In the genomic region with DNA sequence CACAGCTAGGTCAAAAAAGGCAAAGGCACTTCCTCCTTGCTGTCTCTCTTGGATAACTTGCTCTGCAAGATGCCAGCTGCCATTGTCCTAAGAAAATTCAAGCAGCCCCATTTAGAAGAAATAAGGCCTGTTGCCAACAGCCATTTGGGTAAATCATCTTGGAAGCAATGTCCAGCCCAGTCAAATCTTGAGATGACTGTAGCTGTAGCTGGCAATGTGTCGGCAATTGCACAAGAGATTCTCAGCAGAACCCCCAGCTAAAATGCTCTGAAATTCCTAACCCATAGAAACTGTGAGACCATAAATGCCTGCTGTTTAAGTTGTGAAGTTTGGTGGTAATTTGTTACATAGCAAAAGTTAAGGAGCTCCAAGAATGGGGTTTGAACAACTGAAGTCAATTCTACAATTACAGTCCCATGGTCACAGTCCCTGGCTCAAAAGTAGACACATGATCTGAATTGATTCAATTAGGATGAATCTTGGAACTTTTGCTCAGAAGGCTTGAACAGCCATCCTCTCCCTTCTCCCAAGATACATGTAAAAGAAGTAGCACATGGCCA, we compare ENCODE assay signal across 24 cellular contexts.
DNase-seq lines count a peak whose midpoint lies in the region; ATAC-seq and TF ChIP-seq lines count a peak whose summit lies in the region.
"Had no signal": no experiment of that assay in that cellular context is flagged by ENCODE, and none has a peak within 500 bp of the region (broad histone marks: within the 10 kb centered on the region; RNA-seq: fewer than 3 reads in every experiment).

No MANE protein-coding gene starts in this region.

- no peak overlapping the region for H3K18ac ChIP-seq in trophoblast cell (ENCODE audit: low read length)

- no peak for TF ChIP-seq CTCF in AG10803 (conservative IDR thresholded peaks at IDR 0.05; ENCODE audit: low read length)
- TF ChIP-seq CTCF in fibroblast of mammary gland (conservative IDR thresholded peaks at IDR 0.05; ENCODE audit: control insufficient read depth, insufficient read depth, low read depth, low read length) = no peak

- no peak overlapping the region for H2BK5ac ChIP-seq in trophoblast cell (ENCODE audit: low read depth, low read length, poor library complexity)

- H3K36me3 ChIP-seq in MG63 (peaks cover 4% of the 10 kb centered on the region; the same call in 1 of the 2 replicates), trophoblast cell (ENCODE audit: control insufficient read depth in 1 of 2, insufficient read depth in 2 of 2, low read length in 2 of 2) (peaks cover 3 to 10% of the 10 kb centered on the region in 2 experiments)

- H3K27ac ChIP-seq in trophoblast cell (ENCODE audit: low read depth, low read length) = no peak overlapping the region
- H3K27ac ChIP-seq: HL-60, Peyer's patch, SJCRH30 had no signal

- DNase-seq in AG10803 (ENCODE audit: low read depth) = peak; percentile 77
- DNase-seq in MG63 = peak; percentile 41
- peak; percentile 37 for DNase-seq in fibroblast of mammary gland (ENCODE audit: low read depth)
- DNase-seq in trophoblast cell = no peak
- no peak for DNase-seq in activated T-helper 1 cell treated with anti-CD3 and anti-CD28 coated beads, Interleukin-12 subunit alpha, Interleukin-12 subunit beta, Interleukin-2, Interleukin-4 antibody, amounts not matched to agents 30 ng/mL and 10 ng/mL and 1 ng/mL, durations not matched to agents 14 hours and 24 hours and 36 hours (ENCODE audit: low spot score)
- DNase-seq: BE2C, DMS53, EL, GF-D8, GOT3, HCEC 1CT, KBM-7, NCI-H1092 treated with DMSO at 0.1 percent for 48 hours, NCI-H146, NCI-H2029, NCI-H2171, NCI-H526, Peyer's patch, SJCRH30 had no signal

- H3K27me3 ChIP-seq in MG63 (no peaks in the 10 kb centered on the region), trophoblast cell (ENCODE audit: insufficient read depth, low read length) (no peaks in the 10 kb centered on the region)
- H3K27me3 ChIP-seq: BE2C, Peyer's patch, SJCRH30 had no signal

- no peak overlapping the region for H3K4ac ChIP-seq in trophoblast cell (ENCODE audit: low read depth, low read length)

- H2BK12ac ChIP-seq in trophoblast cell (ENCODE audit: low read length) = peak overlapping the region; percentile 50

- H3K79me2 ChIP-seq in trophoblast cell (ENCODE audit: control insufficient read depth, insufficient read depth, low read length, poor library complexity) = no peaks in the 10 kb centered on the region

- H3K4me1 ChIP-seq in trophoblast cell (ENCODE audit: control insufficient read depth in 1 of 2, insufficient read depth in 2 of 2, low read length in 2 of 2) = peaks cover 6 to 10% of the 10 kb centered on the region in 2 experiments
- H3K4me1 ChIP-seq: BE2C, Peyer's patch, SJCRH30 had no signal

- H3K9me3 Mint-ChIP-seq in activated T-helper 1 cell treated with anti-CD3 and anti-CD28 coated beads, Interleukin-12 subunit alpha, Interleukin-12 subunit beta, Interleukin-2, Interleukin-4 antibody, amounts not matched to agents 30 ng/mL and 10 ng/mL and 1 ng/mL, durations not matched to agents 14 hours and 24 hours and 36 hours = no peaks in the 10 kb centered on the region

- no peaks in the 10 kb centered on the region for H3K27me3 Mint-ChIP-seq in activated T-helper 1 cell treated with anti-CD3 and anti-CD28 coated beads, Interleukin-12 subunit alpha, Interleukin-12 subunit beta, Interleukin-2, Interleukin-4 antibody, amounts not matched to agents 30 ng/mL and 10 ng/mL and 1 ng/mL, durations not matched to agents 14 hours and 24 hours and 36 hours (ENCODE audit: insufficient read depth)

- no peak overlapping the region for H3K14ac ChIP-seq in trophoblast cell (ENCODE audit: low read length)

- H3K4me2 ChIP-seq in trophoblast cell (ENCODE audit: low read length) = no peak overlapping the region

- no peak overlapping the region for H2BK120ac ChIP-seq in trophoblast cell (ENCODE audit: insufficient read depth, low read length, poor library complexity)

- H4K12ac ChIP-seq in trophoblast cell (ENCODE audit: low read depth, low read length) = no peak overlapping the region

- no peak for ATAC-seq in GM21619 (IDR thresholded peaks at IDR 0.05; ENCODE audit: unreplicated experiment)
- ATAC-seq in GM21717 (IDR thresholded peaks at IDR 0.05; ENCODE audit: unreplicated experiment) = no peak
- no peak for ATAC-seq in GM18909 (IDR thresholded peaks at IDR 0.05; ENCODE audit: poor library complexity, unreplicated experiment)
- ATAC-seq: HepG2 had no signal

- H4K8ac ChIP-seq in trophoblast cell (ENCODE audit: low read depth, low read length) = no peak overlapping the region

- H3K79me1 ChIP-seq in trophoblast cell (ENCODE audit: low read length) = peaks cover 3% of the 10 kb centered on the region

- intact Hi-C loops in activated T-helper 1 cell treated with anti-CD3 and anti-CD28 coated beads, Interleukin-12 subunit alpha, Interleukin-12 subunit beta, Interleukin-2, Interleukin-4 antibody, amounts not matched to agents 30 ng/mL and 10 ng/mL and 1 ng/mL, durations not matched to agents 14 hours and 24 hours and 36 hours (cut with micrococcal nuclease) = no loop called here

- H3K9ac ChIP-seq in trophoblast cell (ENCODE audit: low read length) = no peak overlapping the region

- no peak overlapping the region for H4K91ac ChIP-seq in trophoblast cell (ENCODE audit: low read depth, low read length)

- no peak overlapping the region for H2AFZ ChIP-seq in trophoblast cell (ENCODE audit: insufficient read depth, low read length, poor library complexity)

- no peaks in the 10 kb centered on the region for H3K9me3 ChIP-seq in MG63
- no peaks in the 10 kb centered on the region for H3K9me3 ChIP-seq in trophoblast cell (ENCODE audit: insufficient read depth, low read depth, low read length)
- H3K9me3 ChIP-seq: BE2C, Peyer's patch, SJCRH30 had no signal

- H3K4me3 Mint-ChIP-seq in activated T-helper 1 cell treated with anti-CD3 and anti-CD28 coated beads, Interleukin-12 subunit alpha, Interleukin-12 subunit beta, Interleukin-2, Interleukin-4 antibody, amounts not matched to agents 30 ng/mL and 10 ng/mL and 1 ng/mL, durations not matched to agents 14 hours and 24 hours and 36 hours = no peak overlapping the region

- H3K4me3 ChIP-seq in AG10803 (ENCODE audit: low read length) (no peak overlapping the region), MG63 (no peak overlapping the region), fibroblast of mammary gland (ENCODE audit: control insufficient read depth, low read depth, low read length) (no peak overlapping the region), trophoblast cell (ENCODE audit: low read depth, low read length) (no peak overlapping the region)
- H3K4me3 ChIP-seq: Peyer's patch, SJCRH30 had no signal

- H3K36me3 Mint-ChIP-seq in activated T-helper 1 cell treated with anti-CD3 and anti-CD28 coated beads, Interleukin-12 subunit alpha, Interleukin-12 subunit beta, Interleukin-2, Interleukin-4 antibody, amounts not matched to agents 30 ng/mL and 10 ng/mL and 1 ng/mL, durations not matched to agents 14 hours and 24 hours and 36 hours (ENCODE audit: low read depth) = no peaks in the 10 kb centered on the region

- H2AK5ac ChIP-seq in trophoblast cell (ENCODE audit: low read length) = no peak overlapping the region

- H3K23ac ChIP-seq in trophoblast cell (ENCODE audit: low read length) = no peak overlapping the region

- no CpG with 5 or more reads among the region's 1 CpG for WGBS in trophoblast cell (ENCODE audit: extremely low coverage, insufficient coverage, insufficient read length)

- H3K27ac Mint-ChIP-seq in activated T-helper 1 cell treated with anti-CD3 and anti-CD28 coated beads, Interleukin-12 subunit alpha, Interleukin-12 subunit beta, Interleukin-2, Interleukin-4 antibody, amounts not matched to agents 30 ng/mL and 10 ng/mL and 1 ng/mL, durations not matched to agents 14 hours and 24 hours and 36 hours = no peak overlapping the region

- no peaks in the 10 kb centered on the region for H3K4me1 Mint-ChIP-seq in activated T-helper 1 cell treated with anti-CD3 and anti-CD28 coated beads, Interleukin-12 subunit alpha, Interleukin-12 subunit beta, Interleukin-2, Interleukin-4 antibody, amounts not matched to agents 30 ng/mL and 10 ng/mL and 1 ng/mL, durations not matched to agents 14 hours and 24 hours and 36 hours (ENCODE audit: low read depth)

Comparison
In these comparisons a context has a peak if more than half of its experiments do, and no peak if none do; other contexts are left out.
1. DNase-seq: peak in AG10803 (single experiment), MG63 (single experiment) and fibroblast of mammary gland (single experiment); none in trophoblast cell (0 of 2) and activated T-helper 1 cell treated with anti-CD3 and anti-CD28 coated beads, Interleukin-12 subunit alpha, Interleukin-12 subunit beta, Interleukin-2, Interleukin-4 antibody, amounts not matched to agents 30 ng/mL and 10 ng/mL and 1 ng/mL, durations not matched to agents 14 hours and 24 hours and 36 hours (single experiment).